In genomic region chr9:37925786-37926736, GRCh38 we compare ENCODE assay signal across 15 cellular contexts. TPM values are rescaled to one million over a fixed set of nuclear protein-coding genes. Genes with fewer than 3 reads are reported as not detected.
DNase-seq lines count a peak whose midpoint lies in the region; ATAC-seq and TF ChIP-seq lines count a peak whose summit lies in the region.
"Had no signal": no experiment of that assay in that cellular context is flagged by ENCODE, and none has a peak within 500 bp of the region (broad histone marks: within the 10 kb centered on the region; RNA-seq: fewer than 3 reads in every experiment).

No MANE protein-coding gene starts in this region.

- peak; percentile 41 for DNase-seq in MCF 10A (ENCODE audit: unreplicated experiment)
- no peak for DNase-seq in breast epithelium (ENCODE audit: low spot score in 2 of 2)
- peak; percentile 2 for DNase-seq in SIG-M5 (lab: John Stamatoyannopoulos, UW)
- DNase-seq in iris pigment epithelial cell (ENCODE audit: low read depth): peak; percentile 48
- no peak for DNase-seq in stimulated activated CD4-positive, alpha-beta T cell treated with anti-CD3 and anti-CD28 coated beads, Interleukin-4, amount 100 ng/mL, for 1 hour
- no peak for DNase-seq in coronary artery (ENCODE audit: low spot score)
- DNase-seq in gastrocnemius medialis: no peak
- DNase-seq in iPS-NIHi11 (ENCODE audit: low spot score): no peak
- DNase-seq: activated CD4-positive, alpha-beta T cell treated with anti-CD3 and anti-CD28 coated beads, Interleukin-2, amount 50 U/mL, for 48 hours; activated effector memory CD4-positive, alpha-beta T cell treated with Interleukin-2 at 50 U/mL for 16 hours; body of pancreas; DMS 273 treated with DMSO at 0.1 percent for 48 hours; MG63; NCI-H2171 had no signal

- intact Hi-C loops in MCF 10A (cut with micrococcal nuclease): no loop called here
- intact Hi-C loops in breast epithelium (cut with DNase I; ENCODE audit: low total_unique reads): no loop called here
- intact Hi-C loops in gastrocnemius medialis (cut with DNase I; ENCODE audit: low total_unique reads): no loop called here

- TF ChIP-seq POLR2A in breast epithelium (IDR thresholded peaks at IDR 0.05) (no peak), gastrocnemius medialis (IDR thresholded peaks at IDR 0.05) (no peak)

- BruUV-seq in MCF 10A (replicated peaks; lab: Mats Ljungman, UMichigan): no TSS peak

- TF ChIP-seq CTCF in MCF 10A (IDR thresholded peaks at IDR 0.05; ENCODE audit: unreplicated experiment): no peak
- TF ChIP-seq CTCF in breast epithelium (IDR thresholded peaks at IDR 0.05): no peak
- no peak for TF ChIP-seq CTCF in coronary artery (IDR thresholded peaks at IDR 0.05)
- no peak for TF ChIP-seq CTCF in gastrocnemius medialis (IDR thresholded peaks at IDR 0.05 in 4 of 5, conservative IDR thresholded peaks at IDR 0.05 in 1 of 5)

- no peak overlapping the region for H3K27ac Mint-ChIP-seq in MCF 10A (ENCODE audit: low read depth, unreplicated experiment)
- H3K27ac Mint-ChIP-seq: memory B cell had no signal

- H3K27me3 Mint-ChIP-seq in MCF 10A (ENCODE audit: insufficient read depth, unreplicated experiment): no peaks in the 10 kb centered on the region
- H3K27me3 Mint-ChIP-seq: memory B cell had no signal

- peaks cover 27% of the 10 kb centered on the region for H3K4me1 Mint-ChIP-seq in MCF 10A (ENCODE audit: insufficient read depth, unreplicated experiment)
- H3K4me1 Mint-ChIP-seq: memory B cell had no signal

- no peaks in the 10 kb centered on the region for H3K9me3 Mint-ChIP-seq in MCF 10A (ENCODE audit: unreplicated experiment)

- H3K4me3 ChIP-seq in breast epithelium: no peak overlapping the region
- no peak overlapping the region for H3K4me3 ChIP-seq in coronary artery
- H3K4me3 ChIP-seq in gastrocnemius medialis: no peak overlapping the region
- H3K4me3 ChIP-seq: body of pancreas, MG63 had no signal

- H3K27ac ChIP-seq in breast epithelium (no peak overlapping the region), coronary artery (no peak overlapping the region), gastrocnemius medialis (no peak overlapping the region)
- H3K27ac ChIP-seq: body of pancreas had no signal

- H3K4me3 Mint-ChIP-seq in MCF 10A (ENCODE audit: unreplicated experiment): no peak overlapping the region
- H3K4me3 Mint-ChIP-seq: memory B cell had no signal

- CTCF ChIA-PET in MCF 10A (lab: Yijun Ruan, JAX): interaction anchor here (1.0 to 1.1 kb wide), 3 partner anchors 10 to 13 kb away, joined by 3 to 4 read pairs (median 4); no protein-coding TSS in a partner anchor

- no peaks in the 10 kb centered on the region for H3K4me1 ChIP-seq in breast epithelium
- H3K4me1 ChIP-seq in gastrocnemius medialis: peaks cover 5 to 6% of the 10 kb centered on the region in 2 donors

- in situ Hi-C loops in gastrocnemius medialis (cut with MboI; ENCODE audit: low sequenced_read_pairs in 4 of 4): no loop called here

- POLR2A ChIA-PET in MCF 10A (lab: Yijun Ruan, JAX): interaction anchor here (0.6 kb wide), 1 partner anchor 98 kb away, joined by 3 read pairs; no protein-coding TSS in a partner anchor

- no peaks in the 10 kb centered on the region for H3K36me3 ChIP-seq in breast epithelium
- no peaks in the 10 kb centered on the region for H3K36me3 ChIP-seq in gastrocnemius medialis

- H3K9me3 ChIP-seq in breast epithelium (no peaks in the 10 kb centered on the region), gastrocnemius medialis (no peaks in the 10 kb centered on the region)
- H3K9me3 ChIP-seq: body of pancreas, MG63 had no signal

- H3K27me3 ChIP-seq in breast epithelium: no peaks in the 10 kb centered on the region
- H3K27me3 ChIP-seq in gastrocnemius medialis: no peaks in the 10 kb centered on the region
- H3K27me3 ChIP-seq: body of pancreas, MG63 had no signal

- peaks cover 8% of the 10 kb centered on the region for H3K36me3 Mint-ChIP-seq in MCF 10A (ENCODE audit: insufficient read depth, unreplicated experiment)
- H3K36me3 Mint-ChIP-seq: memory B cell had no signal

- ATAC-seq in gastrocnemius medialis: no peak
- ATAC-seq: body of pancreas had no signal

RNA-seq across cellular contexts. Expression of gene SLC25A51, which starts 22.1 kb away (rescaled TPM):
- total RNA-seq in MCF 10A (2022) (29.6 and 30.3 TPM in 2 replicates), breast epithelium (10 to 100 TPM; 22.5 to 43.7 (median 30.8) TPM), gastrocnemius medialis (10 to 100 TPM; 16.0 to 30.7 (median 22.2) TPM)

Comparison
In these comparisons a context has a peak if more than half of its experiments do, and no peak if none do; other contexts are left out.
1. DNase-seq: peak in MCF 10A (single experiment), SIG-M5 (single experiment) and iris pigment epithelial cell (single experiment); none in breast epithelium (0 of 2), stimulated activated CD4-positive, alpha-beta T cell treated with anti-CD3 and anti-CD28 coated beads, Interleukin-4, amount 100 ng/mL, for 1 hour (single experiment), coronary artery (single experiment), gastrocnemius medialis (0 of 2) and iPS-NIHi11 (single experiment).